8 cellular contexts compared by ENCODE assay signal in genomic region chr7:100799037-100799896, GRCh38. TPM values are rescaled to one million over a fixed set of nuclear protein-coding genes. Genes with fewer than 3 reads are reported as not detected.
DNase-seq lines count a peak whose midpoint lies in the region; ATAC-seq and TF ChIP-seq lines count a peak whose summit lies in the region.

No MANE protein-coding gene starts in this region.

- 21 to 22% methylated on average over 14 of the region's 14 CpGs for WGBS in aorta, 2 donors

- intact Hi-C loops in aorta (cut with DNase I) = loop anchor here in 1 of 2 donors (2.0 kb wide), 1 partner anchor 54 kb away; the partner anchor contains the start of gene SLC12A9

- no peaks in the 10 kb centered on the region for H3K4me1 ChIP-seq in OCI-LY1 (ENCODE audit: insufficient read depth, low read length, severe bottlenecking)
- H3K4me1 ChIP-seq in aorta (ENCODE audit: control insufficient read depth in 1 of 2, insufficient read depth in 2 of 2, low read length in 2 of 2) = no peaks in the 10 kb centered on the region

- H3K27me3 ChIP-seq in OCI-LY1 (ENCODE audit: insufficient read depth, low read length) = peaks cover 5% of the 10 kb centered on the region; the same call in 1 of the 2 replicates
- H3K27me3 ChIP-seq in aorta (ENCODE audit: control insufficient read depth in 1 of 2, insufficient read depth in 2 of 2, low read length in 1 of 2) = no peaks in the 10 kb centered on the region

- no peaks in the 10 kb centered on the region for H3K36me3 ChIP-seq in OCI-LY1 (ENCODE audit: insufficient read depth, low read length)
- H3K36me3 ChIP-seq in aorta (ENCODE audit: control insufficient read depth in 1 of 2, insufficient read depth in 2 of 2, low read length in 1 of 2) = no peaks in the 10 kb centered on the region

- H3K4me2 ChIP-seq in OCI-LY1 (ENCODE audit: low read length) = no peak overlapping the region

- no peaks in the 10 kb centered on the region for H3F3A ChIP-seq in OCI-LY1 (ENCODE audit: insufficient read depth, low read length)

- no peak overlapping the region for H2AFZ ChIP-seq in OCI-LY1 (ENCODE audit: low read length)

- H3K27ac ChIP-seq in OCI-LY1 (ENCODE audit: low read depth, low read length, poor library complexity, severe bottlenecking) (no peak overlapping the region), aorta (ENCODE audit: low read depth in 1 of 2, low read length in 2 of 2) (no peak overlapping the region)

- ATAC-seq in aorta (ENCODE audit: low FRiP score) = peak; percentile 48
- ATAC-seq in HG02623 (IDR thresholded peaks at IDR 0.05; ENCODE audit: unreplicated experiment) = no peak

- H3K9me3 ChIP-seq in OCI-LY1 (ENCODE audit: low read length) = no peaks in the 10 kb centered on the region
- H3K9me3 ChIP-seq in aorta (ENCODE audit: control insufficient read depth, low read length) = no peaks in the 10 kb centered on the region

- H4K20me1 ChIP-seq in OCI-LY1 (ENCODE audit: insufficient read depth, low read length) = no peaks in the 10 kb centered on the region

- no peaks in the 10 kb centered on the region for H3K79me2 ChIP-seq in OCI-LY1 (ENCODE audit: insufficient read depth, low read length)

- TF ChIP-seq CTCF in OCI-LY1 (IDR thresholded peaks at IDR 0.05; ENCODE audit: low read length) (peak; percentile 86), foreskin fibroblast (IDR thresholded peaks at IDR 0.05; ENCODE audit: low read depth, low read length) (peak; percentile 70)

- no peak overlapping the region for H3K9ac ChIP-seq in OCI-LY1 (ENCODE audit: low read length)

- DNase-seq in Ammon's horn (ENCODE audit: low spot score) (peak; percentile 45), GM19240 (ENCODE audit: insufficient read length, low spot score) (peak; percentile 46), activated T-cell treated with anti-CD3 and anti-CD28 coated beads for 48 hours (ENCODE audit: low read depth) (peak; percentile 45), foreskin fibroblast (peak; percentile 44 to 84), pons (ENCODE audit: low spot score) (peak; percentile 30), aorta (peak; percentile 67 to 84)

- H3K4me3 ChIP-seq in OCI-LY1 (ENCODE audit: low read depth, low read length, poor library complexity, severe bottlenecking) (no peak overlapping the region), foreskin fibroblast (ENCODE audit: low read depth in 1 of 2, low read length in 2 of 2) (no peak overlapping the region), aorta (ENCODE audit: low read length in 2 of 2) (no peak overlapping the region)

- no peaks in the 10 kb centered on the region for H3K9me2 ChIP-seq in OCI-LY1 (ENCODE audit: low read depth, low read length)

RNA-seq across cellular contexts. Expression of gene EPHB4, which starts 28.1 kb away (rescaled TPM):
- 10 to 100 TPM; 44.8 to 71.6 TPM for total RNA-seq in aorta
- 1 to 10 TPM; 4.3 to 4.5 TPM for polyA plus RNA-seq in aorta

RNA-seq across cellular contexts. Expression of gene SLC12A9, which starts 53.2 kb away (rescaled TPM):
- total RNA-seq in aorta = 10 to 100 TPM; 20.3 to 34.3 TPM
- polyA plus RNA-seq in aorta = 10 to 100 TPM in 1 of 2 donors, 1 to 10 TPM in 1; 8.5 to 43.9 TPM
